In genomic region chr1:39770100-39771021, GRCh38 we compare ENCODE assay signal across 8 cellular contexts. TPM values are rescaled to one million over a fixed set of nuclear protein-coding genes. Genes with fewer than 3 reads are reported as not detected.
DNase-seq lines count a peak whose midpoint lies in the region; ATAC-seq and TF ChIP-seq lines count a peak whose summit lies in the region.
"Not testable (repeated sequence)": the region's sequence is repeated elsewhere in the genome, so short reads cannot be mapped to it uniquely, and the experiment has no call there.

No MANE protein-coding gene starts in this region.

- H3K9me3 ChIP-seq in AG04450 (ENCODE audit: control insufficient read depth, insufficient read depth, low read length), result not testable (repeated sequence)

- POLR2A ChIA-PET in AG04450 (lab: Yijun Ruan, JAX), result not testable (repeated sequence)

- peak overlapping the region; percentile 25 for H3K4me3 Mint-ChIP-seq in T-helper 1 cell treated with Interleukin-12 subunit alpha and Interleukin-12 subunit beta and Interleukin-4 antibody, amounts not matched to agents 30 μg/mL and 1 μg/mL, for 36 hours
- H3K4me3 Mint-ChIP-seq in activated T-cell treated with anti-CD3 and anti-CD28 coated beads, Interleukin-2, amount 50 U/mL, for 4 hours, result peak overlapping the region; percentile 67
- peak overlapping the region; percentile 44 for H3K4me3 Mint-ChIP-seq in natural killer cell treated with Interleukin-12 subunit alpha and Interleukin-12 subunit beta and Interleukin-15 and Interleukin-18, amount 100 ng/mL, for 72 hours

- not testable (repeated sequence) for H3K36me3 Mint-ChIP-seq in T-helper 1 cell treated with Interleukin-12 subunit alpha and Interleukin-12 subunit beta and Interleukin-4 antibody, amounts not matched to agents 30 μg/mL and 1 μg/mL, for 36 hours (ENCODE audit: low read depth); activated T-cell treated with anti-CD3 and anti-CD28 coated beads, Interleukin-2, amount 50 U/mL, for 4 hours (ENCODE audit: insufficient read depth); natural killer cell treated with Interleukin-12 subunit alpha and Interleukin-12 subunit beta and Interleukin-15 and Interleukin-18, amount 100 ng/mL, for 72 hours

- CTCF ChIA-PET in AG04450 (lab: Charles Lee), result not testable (repeated sequence)

- H3K9me3 Mint-ChIP-seq in T-helper 1 cell treated with Interleukin-12 subunit alpha and Interleukin-12 subunit beta and Interleukin-4 antibody, amounts not matched to agents 30 μg/mL and 1 μg/mL, for 36 hours; activated T-cell treated with anti-CD3 and anti-CD28 coated beads, Interleukin-2, amount 50 U/mL, for 4 hours; natural killer cell treated with Interleukin-12 subunit alpha and Interleukin-12 subunit beta and Interleukin-15 and Interleukin-18, amount 100 ng/mL, for 72 hours: not testable (repeated sequence)

- ATAC-seq in activated T-cell treated with anti-CD3 and anti-CD28 coated beads, Interleukin-2, amount 50 U/mL, for 4 hours, result peak; percentile 46 to 56
- peak; percentile 62 to 78 for ATAC-seq in left cardiac atrium
- ATAC-seq in natural killer cell treated with Interleukin-12 subunit alpha and Interleukin-12 subunit beta and Interleukin-15 and Interleukin-18, amount 100 ng/mL, for 72 hours, result peak; percentile 41 to 43

- not testable (repeated sequence) for DNase-seq in AG04450 (ENCODE audit: low read depth, low spot score); activated T-cell treated with anti-CD3 and anti-CD28 coated beads, Interleukin-2, amount 50 U/mL, for 4 hours; left cardiac atrium; natural killer cell treated with Interleukin-12 subunit alpha and Interleukin-12 subunit beta and Interleukin-15 and Interleukin-18, amount 100 ng/mL, for 72 hours (ENCODE audit: low spot score)
- DNase-seq in GM20000 (ENCODE audit: low spot score), result peak; percentile 58
- DNase-seq in central memory CD4-positive, alpha-beta T cell, result peak; percentile 16
- DNase-seq in stimulated activated CD4-positive, alpha-beta T cell treated with anti-CD3 and anti-CD28 coated beads, Interleukin-4, amount 100 ng/mL, for 1 hour, result peak; percentile 47

- H3K4me3 ChIP-seq in AG04450 (ENCODE audit: low read depth, low read length), result peak overlapping the region; percentile 45

- intact Hi-C loops in left cardiac atrium (cut with DNase I), result not testable (repeated sequence)

- not testable (repeated sequence) for H3K27ac Mint-ChIP-seq in T-helper 1 cell treated with Interleukin-12 subunit alpha and Interleukin-12 subunit beta and Interleukin-4 antibody, amounts not matched to agents 30 μg/mL and 1 μg/mL, for 36 hours; natural killer cell treated with Interleukin-12 subunit alpha and Interleukin-12 subunit beta and Interleukin-15 and Interleukin-18, amount 100 ng/mL, for 72 hours

- H3K27me3 Mint-ChIP-seq in T-helper 1 cell treated with Interleukin-12 subunit alpha and Interleukin-12 subunit beta and Interleukin-4 antibody, amounts not matched to agents 30 μg/mL and 1 μg/mL, for 36 hours (ENCODE audit: low read depth); activated T-cell treated with anti-CD3 and anti-CD28 coated beads, Interleukin-2, amount 50 U/mL, for 4 hours (ENCODE audit: low read depth); natural killer cell treated with Interleukin-12 subunit alpha and Interleukin-12 subunit beta and Interleukin-15 and Interleukin-18, amount 100 ng/mL, for 72 hours: not testable (repeated sequence)

- not testable (repeated sequence) for H3K4me1 Mint-ChIP-seq in T-helper 1 cell treated with Interleukin-12 subunit alpha and Interleukin-12 subunit beta and Interleukin-4 antibody, amounts not matched to agents 30 μg/mL and 1 μg/mL, for 36 hours (ENCODE audit: low read depth); activated T-cell treated with anti-CD3 and anti-CD28 coated beads, Interleukin-2, amount 50 U/mL, for 4 hours (ENCODE audit: low read depth); natural killer cell treated with Interleukin-12 subunit alpha and Interleukin-12 subunit beta and Interleukin-15 and Interleukin-18, amount 100 ng/mL, for 72 hours (ENCODE audit: low read depth in 2 of 2)

- not testable (repeated sequence) for H3K27me3 ChIP-seq in AG04450 (ENCODE audit: control insufficient read depth, insufficient read depth, low read length)

- TF ChIP-seq CTCF in AG04450 (IDR thresholded peaks at IDR 0.05; ENCODE audit: low read depth, low read length); GM20000 (IDR thresholded peaks at IDR 0.05; ENCODE audit: extremely low read depth, missing control alignments): not testable (repeated sequence)

- H3K27ac ChIP-seq in AG04450 (ENCODE audit: low read depth, low read length), result not testable (repeated sequence)

RNA-seq across cellular contexts. Expression of gene OXCT2, which starts 0.8 kb away (rescaled TPM):
- polyA plus RNA-seq in AG04450 (2011; rRNA removed), result 0.06 and 0.20 TPM in 2 replicates
- polyA minus RNA-seq in AG04450 (2011; rRNA and poly(A)+ RNA removed), result not detected in 2 replicates
- 1 to 10 TPM; 1.7 to 3.9 (median 2.2) TPM for total RNA-seq in activated T-cell treated with anti-CD3 and anti-CD28 coated beads, Interleukin-2, amount 50 U/mL, for 4 hours
- 10 to 100 TPM in 1 of 2 donors, 1 to 10 TPM in 1; 4.7 to 16.2 TPM for total RNA-seq in left cardiac atrium
- under 1 TPM; 0.47 to 0.59 TPM for total RNA-seq in natural killer cell treated with Interleukin-12 subunit alpha and Interleukin-12 subunit beta and Interleukin-15 and Interleukin-18, amount 100 ng/mL, for 72 hours

RNA-seq across cellular contexts. Expression of gene BMP8B, which starts 18.3 kb away (rescaled TPM):
- not detected in 2 replicates for polyA plus RNA-seq in AG04450 (2011; rRNA removed)
- polyA minus RNA-seq in AG04450 (2011; rRNA and poly(A)+ RNA removed), result not detected in 2 replicates
- total RNA-seq in activated T-cell treated with anti-CD3 and anti-CD28 coated beads, Interleukin-2, amount 50 U/mL, for 4 hours, result under 1 TPM; 0.23 to 0.30 (median 0.24) TPM
- total RNA-seq in left cardiac atrium, result under 1 TPM; 0.44 to 0.59 TPM
- 1 to 10 TPM in 1 of 2 donors, under 1 TPM in 1; 0.84 to 1.8 TPM for total RNA-seq in natural killer cell treated with Interleukin-12 subunit alpha and Interleukin-12 subunit beta and Interleukin-15 and Interleukin-18, amount 100 ng/mL, for 72 hours

RNA-seq across cellular contexts. Expression of gene PPIE, which starts 31.7 kb away (rescaled TPM):
- polyA plus RNA-seq in AG04450 (2011; rRNA removed), result 68.0 and 72.5 TPM in 2 replicates
- 22.8 and 23.1 TPM in 2 replicates for polyA minus RNA-seq in AG04450 (2011; rRNA and poly(A)+ RNA removed)
- 10 to 100 TPM; 54.0 to 65.4 (median 63.2) TPM for total RNA-seq in activated T-cell treated with anti-CD3 and anti-CD28 coated beads, Interleukin-2, amount 50 U/mL, for 4 hours
- total RNA-seq in left cardiac atrium, result 10 to 100 TPM; 26.4 to 30.8 TPM
- total RNA-seq in natural killer cell treated with Interleukin-12 subunit alpha and Interleukin-12 subunit beta and Interleukin-15 and Interleukin-18, amount 100 ng/mL, for 72 hours, result 10 to 100 TPM; 60.0 to 61.2 TPM
